16 cellular contexts compared by ENCODE assay signal in genomic region chr4:39118034-39118658, GRCh38. TPM values are rescaled to one million over a fixed set of nuclear protein-coding genes. Genes with fewer than 3 reads are reported as not detected.
DNase-seq lines count a peak whose midpoint lies in the region; ATAC-seq lines count a peak whose summit lies in the region.
"Had no signal": no experiment of that assay in that cellular context is flagged by ENCODE, and none has a peak within 500 bp of the region (broad histone marks: within the 10 kb centered on the region; RNA-seq: fewer than 3 reads in every experiment).

No MANE protein-coding gene starts in this region.

- POLR2A ChIA-PET in naive thymus-derived CD4-positive, alpha-beta T cell (lab: Charles Lee): interaction anchor here (0.6 kb wide), 1 partner anchor 14 kb away, joined by 3 read pairs; no protein-coding TSS in a partner anchor

- no peaks in the 10 kb centered on the region for H3K27me3 ChIP-seq in naive thymus-derived CD4-positive, alpha-beta T cell (ENCODE audit: control insufficient read depth in 2 of 2, insufficient read depth in 2 of 2, low read length in 2 of 2)
- H3K27me3 ChIP-seq: BLaER1 treated with 17β-estradiol and CSF1 and Interleukin-3, amounts not matched to agents 10 nM and 100 nM; sigmoid colon; stomach had no signal

- H3K36me3 Mint-ChIP-seq in activated T-helper 2 cell treated with anti-CD3 and anti-CD28 coated beads, Interferon-gamma antibody, Interleukin-2, Interleukin-4, amounts not matched to agents 10 μg/mL and 5 μg/mL and 100 μg/mL, durations not matched to agents 14 hours and 24 hours and 36 hours (ENCODE audit: low read depth): peaks cover 80% of the 10 kb centered on the region
- H3K36me3 Mint-ChIP-seq in naive thymus-derived CD4-positive, alpha-beta T cell: peaks cover 17 to 64% (median 60%) of the 10 kb centered on the region in 5 donors
- H3K36me3 Mint-ChIP-seq in stimulated activated naive B cell treated with anti-CD40 and anti-IgM and Interleukin-4, amounts not matched to agents 10 μg/mL and 1 μg/mL and 100 μg/mL, for 72 hours: peaks cover 39 to 63% of the 10 kb centered on the region in 2 donors

- H3K27ac ChIP-seq in KOPT-K1 (ENCODE audit: low read depth, low read length, poor library complexity, severe bottlenecking): peak overlapping the region; percentile 62
- no peak overlapping the region for H3K27ac ChIP-seq in naive thymus-derived CD4-positive, alpha-beta T cell (ENCODE audit: low read depth, low read length)
- H3K27ac ChIP-seq: BLaER1 treated with 17β-estradiol and CSF1 and Interleukin-3, amounts not matched to agents 10 nM and 100 nM; stomach had no signal

- H3K4me3 Mint-ChIP-seq in activated T-helper 2 cell treated with anti-CD3 and anti-CD28 coated beads, Interferon-gamma antibody, Interleukin-2, Interleukin-4, amounts not matched to agents 10 μg/mL and 5 μg/mL and 100 μg/mL, durations not matched to agents 14 hours and 24 hours and 36 hours (ENCODE audit: low read depth): no peak overlapping the region
- peak overlapping the region in 9 of 10 donors; percentile 5 to 64 (median 55) for H3K4me3 Mint-ChIP-seq in naive thymus-derived CD4-positive, alpha-beta T cell
- H3K4me3 Mint-ChIP-seq in stimulated activated naive B cell treated with anti-CD40 and anti-IgM and Interleukin-4, amounts not matched to agents 10 μg/mL and 1 μg/mL and 100 μg/mL, for 72 hours: no peak overlapping the region

- no peaks in the 10 kb centered on the region for H3K27me3 Mint-ChIP-seq in activated T-helper 2 cell treated with anti-CD3 and anti-CD28 coated beads, Interferon-gamma antibody, Interleukin-2, Interleukin-4, amounts not matched to agents 10 μg/mL and 5 μg/mL and 100 μg/mL, durations not matched to agents 14 hours and 24 hours and 36 hours (ENCODE audit: low read depth)
- no peaks in the 10 kb centered on the region for H3K27me3 Mint-ChIP-seq in naive thymus-derived CD4-positive, alpha-beta T cell
- no peaks in the 10 kb centered on the region for H3K27me3 Mint-ChIP-seq in stimulated activated naive B cell treated with anti-CD40 and anti-IgM and Interleukin-4, amounts not matched to agents 10 μg/mL and 1 μg/mL and 100 μg/mL, for 72 hours

- no peak overlapping the region for H3K4me3 ChIP-seq in naive thymus-derived CD4-positive, alpha-beta T cell (ENCODE audit: low read length)
- H3K4me3 ChIP-seq: BLaER1 treated with 17β-estradiol and CSF1 and Interleukin-3, amounts not matched to agents 10 nM and 100 nM; sigmoid colon; stomach had no signal

- peak; percentile 58 for DNase-seq in activated CD8-positive, alpha-beta memory T cell treated with anti-CD3 and anti-CD28 coated beads for 24 hours
- no peak for DNase-seq in activated CD8-positive, alpha-beta memory T cell treated with anti-CD3 and anti-CD28 coated beads, Interleukin-2, amount 50 U/mL, for 48 hours
- peak; percentile 22 for DNase-seq in activated T-helper 2 cell treated with anti-CD3 and anti-CD28 coated beads, Interferon-gamma antibody, Interleukin-2, Interleukin-4, amounts not matched to agents 10 μg/mL and 5 μg/mL and 100 μg/mL, durations not matched to agents 14 hours and 24 hours and 36 hours (ENCODE audit: low spot score)
- peak in 1 of 9 donors; percentile 27 for DNase-seq in naive thymus-derived CD4-positive, alpha-beta T cell
- DNase-seq in stimulated activated naive B cell treated with anti-CD40 and anti-IgM and Interleukin-4, amounts not matched to agents 10 μg/mL and 1 μg/mL and 100 μg/mL, for 72 hours: no peak
- DNase-seq: DMS53, foreskin fibroblast, left cardiac atrium, NCI-H526 treated with DMSO at 0.1 percent for 48 hours, PC-3, sigmoid colon, stomach had no signal

- H3K4me1 ChIP-seq in naive thymus-derived CD4-positive, alpha-beta T cell (ENCODE audit: control insufficient read depth in 2 of 2, insufficient read depth in 2 of 2, low read length in 2 of 2): peaks cover 7 to 8% of the 10 kb centered on the region in 2 donors
- H3K4me1 ChIP-seq: stomach had no signal

- intact Hi-C loops in activated T-helper 2 cell treated with anti-CD3 and anti-CD28 coated beads, Interferon-gamma antibody, Interleukin-2, Interleukin-4, amounts not matched to agents 10 μg/mL and 5 μg/mL and 100 μg/mL, durations not matched to agents 14 hours and 24 hours and 36 hours (cut with micrococcal nuclease): no loop called here
- intact Hi-C loops in naive thymus-derived CD4-positive, alpha-beta T cell (cut with micrococcal nuclease): loop anchor here in 1 of 2 donors (2.0 to 5.0 kb wide), 2 partner anchors 17 to 71 kb away; no protein-coding TSS in a partner anchor

- H3K9me3 Mint-ChIP-seq in activated T-helper 2 cell treated with anti-CD3 and anti-CD28 coated beads, Interferon-gamma antibody, Interleukin-2, Interleukin-4, amounts not matched to agents 10 μg/mL and 5 μg/mL and 100 μg/mL, durations not matched to agents 14 hours and 24 hours and 36 hours: peaks cover 15% of the 10 kb centered on the region
- peaks cover 0 to 17% (median 4%) of the 10 kb centered on the region in 11 donors for H3K9me3 Mint-ChIP-seq in naive thymus-derived CD4-positive, alpha-beta T cell
- H3K9me3 Mint-ChIP-seq in stimulated activated naive B cell treated with anti-CD40 and anti-IgM and Interleukin-4, amounts not matched to agents 10 μg/mL and 1 μg/mL and 100 μg/mL, for 72 hours: peaks cover 0 to 2% of the 10 kb centered on the region in 2 donors

- CTCF ChIA-PET in naive thymus-derived CD4-positive, alpha-beta T cell (lab: Charles Lee): no interaction called here

- H3K27ac Mint-ChIP-seq in activated T-helper 2 cell treated with anti-CD3 and anti-CD28 coated beads, Interferon-gamma antibody, Interleukin-2, Interleukin-4, amounts not matched to agents 10 μg/mL and 5 μg/mL and 100 μg/mL, durations not matched to agents 14 hours and 24 hours and 36 hours: peak overlapping the region; percentile 81
- H3K27ac Mint-ChIP-seq in naive thymus-derived CD4-positive, alpha-beta T cell: peak overlapping the region in 8 of 9 donors; percentile 6 to 91 (median 73)
- H3K27ac Mint-ChIP-seq in stimulated activated naive B cell treated with anti-CD40 and anti-IgM and Interleukin-4, amounts not matched to agents 10 μg/mL and 1 μg/mL and 100 μg/mL, for 72 hours: no peak overlapping the region

- H3K4me1 Mint-ChIP-seq in activated T-helper 2 cell treated with anti-CD3 and anti-CD28 coated beads, Interferon-gamma antibody, Interleukin-2, Interleukin-4, amounts not matched to agents 10 μg/mL and 5 μg/mL and 100 μg/mL, durations not matched to agents 14 hours and 24 hours and 36 hours (ENCODE audit: low read depth): peaks cover 24% of the 10 kb centered on the region
- H3K4me1 Mint-ChIP-seq in naive thymus-derived CD4-positive, alpha-beta T cell: peaks cover 13 to 38% (median 23%) of the 10 kb centered on the region in 7 donors
- H3K4me1 Mint-ChIP-seq in stimulated activated naive B cell treated with anti-CD40 and anti-IgM and Interleukin-4, amounts not matched to agents 10 μg/mL and 1 μg/mL and 100 μg/mL, for 72 hours: peaks cover 7 to 15% of the 10 kb centered on the region in 2 donors

- H3K36me3 ChIP-seq in KOPT-K1 (ENCODE audit: insufficient read depth, low read length): peaks cover 5% of the 10 kb centered on the region; the same call in 1 of the 2 replicates
- peaks cover 0 to 16% (median 4%) of the 10 kb centered on the region in 3 experiments for H3K36me3 ChIP-seq in naive thymus-derived CD4-positive, alpha-beta T cell (ENCODE audit: control insufficient read depth in 2 of 3, insufficient read depth in 3 of 3, low read length in 3 of 3)

- no peaks in the 10 kb centered on the region for H3K9me3 ChIP-seq in KOPT-K1 (ENCODE audit: insufficient read depth, low read length, poor library complexity, severe bottlenecking)
- no peaks in the 10 kb centered on the region for H3K9me3 ChIP-seq in naive thymus-derived CD4-positive, alpha-beta T cell (ENCODE audit: control insufficient read depth in 2 of 3, low read length in 3 of 3)
- H3K9me3 ChIP-seq: sigmoid colon, stomach had no signal

- ATAC-seq in naive thymus-derived CD4-positive, alpha-beta T cell: no peak
- no peak for ATAC-seq in stimulated activated naive B cell treated with anti-CD40 and anti-IgM and Interleukin-4, amounts not matched to agents 10 μg/mL and 1 μg/mL and 100 μg/mL, for 72 hours (replicated peaks)
- no peak for ATAC-seq in HG02885 (IDR thresholded peaks at IDR 0.05; ENCODE audit: poor library complexity, unreplicated experiment)
- no peak for ATAC-seq in GM21515 (IDR thresholded peaks at IDR 0.05; ENCODE audit: unreplicated experiment)
- ATAC-seq: left cardiac atrium, PC-3 had no signal

RNA-seq across cellular contexts. Expression of gene KLHL5, which starts 56.1 kb away (rescaled TPM):
- 30.1 and 32.2 TPM in 2 replicates for total RNA-seq in activated T-helper 2 cell treated with anti-CD3 and anti-CD28 coated beads, Interferon-gamma antibody, Interleukin-2, Interleukin-4, amounts not matched to agents 10 μg/mL and 5 μg/mL and 100 μg/mL, durations not matched to agents 14 hours and 24 hours and 36 hours
- total RNA-seq in naive thymus-derived CD4-positive, alpha-beta T cell: 10 to 100 TPM; 17.8 to 56.7 (median 28.0) TPM
- polyA plus RNA-seq in naive thymus-derived CD4-positive, alpha-beta T cell: 1 to 10 TPM; 8.7 to 9.3 TPM

Comparison
In these comparisons a context has a peak if more than half of its experiments do, and no peak if none do; other contexts are left out.
1. DNase-seq: peak in activated CD8-positive, alpha-beta memory T cell treated with anti-CD3 and anti-CD28 coated beads for 24 hours (single experiment) and activated T-helper 2 cell treated with anti-CD3 and anti-CD28 coated beads, Interferon-gamma antibody, Interleukin-2, Interleukin-4, amounts not matched to agents 10 μg/mL and 5 μg/mL and 100 μg/mL, durations not matched to agents 14 hours and 24 hours and 36 hours (single experiment); none in activated CD8-positive, alpha-beta memory T cell treated with anti-CD3 and anti-CD28 coated beads, Interleukin-2, amount 50 U/mL, for 48 hours (single experiment) and stimulated activated naive B cell treated with anti-CD40 and anti-IgM and Interleukin-4, amounts not matched to agents 10 μg/mL and 1 μg/mL and 100 μg/mL, for 72 hours (single experiment).
2. H3K4me3 Mint-ChIP-seq: peak in naive thymus-derived CD4-positive, alpha-beta T cell (9 of 10); none in activated T-helper 2 cell treated with anti-CD3 and anti-CD28 coated beads, Interferon-gamma antibody, Interleukin-2, Interleukin-4, amounts not matched to agents 10 μg/mL and 5 μg/mL and 100 μg/mL, durations not matched to agents 14 hours and 24 hours and 36 hours (single experiment) and stimulated activated naive B cell treated with anti-CD40 and anti-IgM and Interleukin-4, amounts not matched to agents 10 μg/mL and 1 μg/mL and 100 μg/mL, for 72 hours (0 of 2).